In the genomic region with DNA sequence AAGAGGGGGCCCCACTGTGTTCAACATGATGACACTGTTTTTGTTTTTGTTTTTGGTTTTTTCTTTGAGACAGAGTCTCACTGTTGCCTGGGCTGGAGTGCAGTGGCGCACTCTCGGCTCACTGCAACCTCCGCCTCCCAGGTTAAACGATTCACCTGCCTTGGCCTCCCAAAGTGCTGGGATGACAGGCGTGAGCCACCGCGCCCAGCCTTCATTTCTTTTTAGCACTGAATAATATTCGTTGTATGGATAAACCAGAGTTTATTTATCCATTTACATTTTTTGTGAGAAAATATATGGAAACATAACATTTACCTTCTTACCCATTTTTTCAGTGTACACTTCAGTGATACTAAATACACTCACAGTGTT, we compare ENCODE assay signal across 22 cellular contexts. TPM values are rescaled to one million over a fixed set of nuclear protein-coding genes. Genes with fewer than 3 reads are reported as not detected.
DNase-seq lines count a peak whose midpoint lies in the region; ATAC-seq, FAIRE-seq and TF ChIP-seq lines count a peak whose summit lies in the region.
"Had no signal": no experiment of that assay in that cellular context is flagged by ENCODE, and none has a peak within 500 bp of the region (broad histone marks: within the 10 kb centered on the region; RNA-seq: fewer than 3 reads in every experiment).

No MANE protein-coding gene starts in this region.

- H3K4me3 Mint-ChIP-seq in CD14-positive monocyte (no peak overlapping the region), neural crest cell (peak overlapping the region; percentile 28)
- H3K4me3 Mint-ChIP-seq in CD8-positive, alpha-beta T cell, result no peak overlapping the region

- peaks cover 59% of the 10 kb centered on the region for H3K4me1 ChIP-seq in CD8-positive, alpha-beta T cell (ENCODE audit: insufficient read depth, low read length)
- H3K4me1 ChIP-seq in small intestine (ENCODE audit: control insufficient read depth in 2 of 2, insufficient read depth in 1 of 2, low read depth in 1 of 2, low read length in 1 of 2), result peaks cover 10 to 16% of the 10 kb centered on the region in 2 donors
- H3K4me1 ChIP-seq: parathyroid adenoma had no signal

- FAIRE-seq in small intestine (lab: Jason Lieb, UNC), result no peak
- FAIRE-seq: endothelial cell of umbilical vein, GM12892 had no signal

- ATAC-seq in CD8-positive, alpha-beta T cell, result no peak
- ATAC-seq in activated CD4-positive, CD25-positive, alpha-beta regulatory T cell treated with anti-CD3 and anti-CD28 coated beads, Interleukin-2, amount 50 U/mL, for 24 hours, result no peak
- ATAC-seq: HCT116 had no signal

- H3K27ac Mint-ChIP-seq in CD14-positive monocyte (peak overlapping the region in 6 of 7 donors; percentile 95 to 99 (median 98)), neural crest cell (ENCODE audit: unreplicated experiment) (no peak overlapping the region)
- H3K27ac Mint-ChIP-seq in CD8-positive, alpha-beta T cell, result peak overlapping the region; percentile 46

- H3K36me3 ChIP-seq in CD8-positive, alpha-beta T cell (ENCODE audit: insufficient read depth, low read length), result no peaks in the 10 kb centered on the region
- no peaks in the 10 kb centered on the region for H3K36me3 ChIP-seq in small intestine (ENCODE audit: control insufficient read depth in 2 of 2, insufficient read depth in 2 of 2, low read length in 2 of 2)
- H3K36me3 ChIP-seq: colonic mucosa, WERI-Rb-1 had no signal

- H3K27me3 ChIP-seq in CD8-positive, alpha-beta T cell (ENCODE audit: insufficient read depth, low read length), result no peaks in the 10 kb centered on the region
- no peaks in the 10 kb centered on the region for H3K27me3 ChIP-seq in small intestine (ENCODE audit: control insufficient read depth in 2 of 2, insufficient read depth in 2 of 2, low read length in 2 of 2)
- H3K27me3 ChIP-seq: colonic mucosa had no signal

- H3K4me3 ChIP-seq in CD8-positive, alpha-beta T cell (ENCODE audit: low read depth, low read length), result no peak overlapping the region
- H3K4me3 ChIP-seq in coronary artery (no peak overlapping the region), small intestine (ENCODE audit: low read depth in 1 of 2, low read length in 2 of 2) (no peak overlapping the region)
- H3K4me3 ChIP-seq: colonic mucosa had no signal

- TF ChIP-seq CTCF in CD14-positive monocyte (IDR thresholded peaks at IDR 0.05), result no peak
- TF ChIP-seq CTCF in CD8-positive, alpha-beta T cell (IDR thresholded peaks at IDR 0.05), result no peak
- TF ChIP-seq CTCF in coronary artery (IDR thresholded peaks at IDR 0.05), result no peak
- no peak for TF ChIP-seq CTCF in neural crest cell (conservative IDR thresholded peaks at IDR 0.05)

- POLR2A ChIA-PET in CD8-positive, alpha-beta T cell (lab: Charles Lee), result no interaction called here

- 95 to 96% (median 95%) methylated on average over 8 of the region's 8 CpGs for WGBS in small intestine, 3 donors

- no peaks in the 10 kb centered on the region for H3K9me3 ChIP-seq in CD8-positive, alpha-beta T cell (ENCODE audit: low read length)
- H3K9me3 ChIP-seq in small intestine (ENCODE audit: control insufficient read depth, low read depth), result no peaks in the 10 kb centered on the region
- H3K9me3 ChIP-seq: colonic mucosa had no signal

- H3K27me3 Mint-ChIP-seq in CD14-positive monocyte (ENCODE audit: low read depth in 3 of 3) (peaks cover 0 to 2% (median 0%) of the 10 kb centered on the region in 3 donors), neural crest cell (ENCODE audit: low read depth) (no peaks in the 10 kb centered on the region)
- no peaks in the 10 kb centered on the region for H3K27me3 Mint-ChIP-seq in CD8-positive, alpha-beta T cell (ENCODE audit: low read depth)

- no peak overlapping the region for H3K27ac ChIP-seq in CD8-positive, alpha-beta T cell (ENCODE audit: low read depth, low read length)
- H3K27ac ChIP-seq in coronary artery, result no peak overlapping the region
- no peak overlapping the region for H3K27ac ChIP-seq in small intestine (ENCODE audit: low read depth in 1 of 2, low read length in 1 of 2)
- H3K27ac ChIP-seq: colonic mucosa, parathyroid adenoma, WERI-Rb-1 had no signal

- DNase-seq in CD14-positive monocyte (ENCODE audit: low spot score) (no peak), coronary artery (ENCODE audit: low spot score) (peak; percentile 36), neural crest cell (ENCODE audit: low read depth, low spot score) (no peak), small intestine (no peak), hepatic stellate cell (ENCODE audit: low spot score) (no peak)
- no peak for DNase-seq in CD8-positive, alpha-beta T cell
- DNase-seq: AML-193; colonic mucosa; DMS 273 treated with DMSO at 0.1 percent for 48 hours; foreskin fibroblast; GF-D8; KG1; NCI-H1105; NCI-H524 treated with DMSO at 0.1 percent for 48 hours; Right ventricle myocardium superior; stimulated activated CD4-positive, alpha-beta T cell treated with anti-CD3 and anti-CD28 coated beads, Interleukin-4, amount 100 ng/mL, for 24 hours; WERI-Rb-1 had no signal

- CTCF ChIA-PET in CD8-positive, alpha-beta T cell (lab: Charles Lee), result no interaction called here

- peaks cover 67% of the 10 kb centered on the region for H3K4me1 Mint-ChIP-seq in CD14-positive monocyte
- H3K4me1 Mint-ChIP-seq in CD8-positive, alpha-beta T cell (ENCODE audit: low read depth), result peaks cover 57% of the 10 kb centered on the region
- H3K4me1 Mint-ChIP-seq in neural crest cell, result peaks cover 19% of the 10 kb centered on the region

- intact Hi-C loops in CD14-positive monocyte (cut with micrococcal nuclease), result loop anchor here (10.0 kb wide), 1 partner anchor 205 kb away; no protein-coding TSS in a partner anchor
- intact Hi-C loops in CD8-positive, alpha-beta T cell (cut with DNase I, micrococcal nuclease), result loop anchor here in 1 of 2 experiments (5.0 kb wide), 1 partner anchor 1187 kb away; no protein-coding TSS in a partner anchor

- H3K9me3 Mint-ChIP-seq in CD14-positive monocyte (peaks cover 0 to 5% (median 3%) of the 10 kb centered on the region in 7 donors), neural crest cell (peaks cover 15% of the 10 kb centered on the region)
- H3K9me3 Mint-ChIP-seq in CD8-positive, alpha-beta T cell, result peaks cover 13% of the 10 kb centered on the region

- H3K36me3 Mint-ChIP-seq in CD14-positive monocyte (peaks cover 34 to 38% of the 10 kb centered on the region in 2 donors), neural crest cell (ENCODE audit: low read depth) (peaks cover 22% of the 10 kb centered on the region)
- H3K36me3 Mint-ChIP-seq in CD8-positive, alpha-beta T cell, result peaks cover 20% of the 10 kb centered on the region

RNA-seq across cellular contexts. Expression of a gene that starts 4.2 kb away (rescaled TPM):
- 100 to 1,000 TPM; 130 to 137 TPM for polyA plus RNA-seq in CD14-positive monocyte
- total RNA-seq in CD8-positive, alpha-beta T cell, result 10 to 100 TPM; 72.1 to 78.0 TPM
- total RNA-seq in neural crest cell, result 22.1 and 25.6 TPM in 2 replicates
- 10 to 100 TPM; 39.3 to 45.6 (median 44.9) TPM for polyA plus RNA-seq in small intestine

RNA-seq across cellular contexts. Expression of a gene that starts 33.8 kb away (rescaled TPM):
- polyA plus RNA-seq in CD14-positive monocyte (100 to 1,000 TPM; 290 to 469 TPM), small intestine (10 to 100 TPM; 29.4 to 64.0 (median 44.1) TPM)
- 100 to 1,000 TPM; 214 to 229 TPM for total RNA-seq in CD8-positive, alpha-beta T cell
- 17.8 and 19.9 TPM in 2 replicates for total RNA-seq in neural crest cell

RNA-seq across cellular contexts. Expression of a gene that starts 41.8 kb away (rescaled TPM):
- polyA plus RNA-seq in CD14-positive monocyte (10 to 100 TPM; 10.5 to 15.7 TPM), small intestine (1 to 10 TPM in 2 of 3 donors, not detected in 1; 3.7 to 3.8 TPM)
- total RNA-seq in CD8-positive, alpha-beta T cell, result 10 to 100 TPM; 20.6 to 22.7 TPM
- total RNA-seq in neural crest cell, result 0.27 TPM in 1 of 2 replicates, not detected in the other
- total RNA-seq: endothelial cell of umbilical vein had no signal
- polyA plus RNA-seq: endothelial cell of umbilical vein had no signal

Comparison
In these comparisons a context has a peak if more than half of its experiments do, and no peak if none do; other contexts are left out.
1. RNA of a gene that starts 33.8 kb away (total RNA-seq): 214 to 229 TPM in CD8-positive, alpha-beta T cell; 17.8 to 19.9 TPM in neural crest cell; every median in the first group is over 10 times any median in the second.
2. RNA of a gene that starts 41.8 kb away (total RNA-seq): 20.6 to 22.7 TPM in CD8-positive, alpha-beta T cell; 0.27 TPM in neural crest cell; every median in the first group is over 10 times any median in the second.